ENCODE assay signal across 8 cellular contexts in the genomic region with DNA sequence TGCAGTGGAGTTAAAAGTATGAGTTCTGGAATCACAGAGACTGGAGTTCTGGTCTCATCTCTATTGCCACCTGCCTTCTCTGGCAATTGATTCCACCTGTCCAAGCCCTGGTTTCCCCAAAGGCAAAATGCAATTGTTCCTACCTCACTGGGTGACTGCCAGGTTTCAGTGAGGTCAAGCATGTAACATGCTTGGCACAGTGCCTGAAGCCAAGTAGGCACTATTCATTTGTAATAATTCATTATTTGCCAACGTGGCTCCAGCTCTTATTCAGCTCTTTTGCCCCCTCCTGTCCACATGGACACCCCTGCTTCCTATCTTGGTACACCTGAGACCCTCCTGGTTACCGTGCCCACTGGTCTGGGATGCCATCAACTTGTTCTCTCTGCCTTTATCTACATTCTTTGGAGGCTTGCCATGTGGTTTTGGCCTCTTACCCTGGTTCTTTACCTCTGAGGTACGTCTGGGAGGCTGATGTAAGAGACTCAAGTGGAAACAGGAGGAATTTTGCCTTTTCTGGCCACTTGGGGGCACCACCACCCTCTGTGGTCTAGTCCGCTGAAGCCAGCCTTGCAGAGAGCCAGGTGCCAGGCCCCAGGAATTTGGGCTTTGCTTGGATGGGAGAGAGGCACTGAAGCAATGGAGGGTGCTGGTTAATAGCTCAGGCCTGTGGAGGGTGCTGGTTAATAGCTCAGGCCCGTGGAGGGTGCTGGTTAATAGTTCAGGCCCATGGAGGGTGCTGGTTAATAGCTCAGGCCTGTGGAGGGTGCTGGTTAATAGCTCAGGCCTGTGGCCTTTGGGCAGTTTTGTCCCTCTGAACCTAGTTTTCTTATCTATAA. TPM values are rescaled to one million over a fixed set of nuclear protein-coding genes. Genes with fewer than 3 reads are reported as not detected.
DNase-seq lines count a peak whose midpoint lies in the region; ATAC-seq and TF ChIP-seq lines count a peak whose summit lies in the region.

No MANE protein-coding gene starts in this region.

- ATAC-seq in lower lobe of right lung: peak; percentile 86 to 88
- ATAC-seq in HG03442 (IDR thresholded peaks at IDR 0.05; ENCODE audit: unreplicated experiment): no peak

- peak; percentile 89 for TF ChIP-seq CTCF in BE2C (IDR thresholded peaks at IDR 0.05; ENCODE audit: low read depth, low read length)
- TF ChIP-seq CTCF in HFF-Myc (IDR thresholded peaks at IDR 0.05; ENCODE audit: low read depth, low read length, missing control alignments): peak; percentile 75
- peak; percentile 69 for TF ChIP-seq CTCF in lower lobe of right lung (IDR thresholded peaks at IDR 0.05)

- H3K36me3 ChIP-seq in BE2C (no peaks in the 10 kb centered on the region), lower lobe of right lung (no peaks in the 10 kb centered on the region)

- peak overlapping the region; percentile 42 for H3K27ac ChIP-seq in lower lobe of right lung

- H3K9me3 ChIP-seq in BE2C (no peaks in the 10 kb centered on the region), lower lobe of right lung (no peaks in the 10 kb centered on the region)

- intact Hi-C loops in lower lobe of right lung (cut with DNase I): loop anchor here (10.0 kb wide), 1 partner anchor 117 kb away; no protein-coding TSS in a partner anchor

- H3K27me3 ChIP-seq in BE2C: peaks cover 13% of the 10 kb centered on the region
- peaks cover 39% of the 10 kb centered on the region for H3K27me3 ChIP-seq in lower lobe of right lung (ENCODE audit: low read depth)

- H3K4me1 ChIP-seq in BE2C (peaks cover 18% of the 10 kb centered on the region), lower lobe of right lung (peaks cover 35% of the 10 kb centered on the region)

- H3K4me3 ChIP-seq in BE2C (ENCODE audit: low read depth, low read length) (no peak overlapping the region), HFF-Myc (replicated peaks; ENCODE audit: low read depth, low read length) (no peak overlapping the region), lower lobe of right lung (peak overlapping the region; percentile 55)

- DNase-seq in BE2C (peak; percentile 90), HFF-Myc (ENCODE audit: extremely low read depth, low read depth) (no peak), NCI-H524 treated with DMSO at 0.1 percent for 48 hours (lab: John Stamatoyannopoulos, UW) (peak; percentile 32), ecto neural progenitor cell (ENCODE audit: low spot score) (peak; percentile 80), lower lobe of right lung (peak; percentile 84)
- peak; percentile 34 to 48 for DNase-seq in activated CD4-positive, alpha-beta T cell treated with anti-CD3 and anti-CD28 coated beads, Interleukin-2, amount 50 U/mL, for 24 hours (ENCODE audit: low read depth in 1 of 2, low spot score in 1 of 2)
- DNase-seq in stimulated activated CD8-positive, alpha-beta memory T cell treated with anti-CD3 and anti-CD28 coated beads, Interleukin-15, amount 100 ng/mL, for 48 hours (ENCODE audit: low read depth in 2 of 2): peak; percentile 27 to 43

RNA-seq across cellular contexts. Expression of gene KCNK15, which starts 1.7 kb away (rescaled TPM):
- 2.2 TPM for polyA plus RNA-seq in BE2C (2012; ENCODE audit: insufficient read depth, insufficient read length, low read depth)
- 0.89 TPM for total RNA-seq in lower lobe of right lung

RNA-seq across cellular contexts. Expression of gene CCN5, which starts 32.2 kb away (rescaled TPM):
- polyA plus RNA-seq in BE2C (2012; ENCODE audit: insufficient read depth, insufficient read length, low read depth): 0.32 TPM
- 42.3 TPM for total RNA-seq in lower lobe of right lung
